21 cellular contexts compared by ENCODE assay signal in the genomic region with DNA sequence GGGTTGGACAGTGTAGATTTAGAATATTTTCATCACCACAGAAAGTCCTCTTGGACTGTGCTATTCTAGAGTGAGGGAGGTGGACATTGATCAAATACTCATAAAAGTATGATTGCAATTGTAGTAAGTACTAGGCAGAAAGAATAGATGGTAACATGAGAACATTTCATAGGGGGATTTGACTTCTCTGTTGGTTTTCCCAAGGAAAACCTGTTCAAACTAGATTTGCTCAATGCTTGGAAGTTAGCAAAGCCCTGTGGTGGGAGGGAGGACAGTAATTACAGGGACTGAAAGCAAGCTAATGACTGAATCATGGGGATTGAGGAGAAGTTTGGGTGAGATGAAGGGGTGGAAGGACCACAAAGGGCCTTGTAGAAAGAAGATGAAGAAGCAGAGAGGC. TPM values are rescaled to one million over a fixed set of nuclear protein-coding genes. Genes with fewer than 3 reads are reported as not detected.
DNase-seq lines count a peak whose midpoint lies in the region; ATAC-seq, FAIRE-seq and TF ChIP-seq lines count a peak whose summit lies in the region.
"Had no signal": no experiment of that assay in that cellular context is flagged by ENCODE, and none has a peak within 500 bp of the region (broad histone marks: within the 10 kb centered on the region; RNA-seq: fewer than 3 reads in every experiment).

No MANE protein-coding gene starts in this region.

- intact Hi-C loops in endothelial cell of umbilical vein (cut with micrococcal nuclease), result no loop called here

- FAIRE-seq in A549 (lab: Jason Lieb, UNC), result no peak
- FAIRE-seq in endothelial cell of umbilical vein (lab: Jason Lieb, UNC), result no peak

- TF ChIP-seq EP300 in A549 (IDR thresholded peaks at IDR 0.05), result no peak

- ATAC-seq in A549 (no peak), HG03469 (IDR thresholded peaks at IDR 0.05; ENCODE audit: unreplicated experiment) (no peak), GM18517 (IDR thresholded peaks at IDR 0.05; ENCODE audit: unreplicated experiment) (no peak), GM21576 (IDR thresholded peaks at IDR 0.05; ENCODE audit: unreplicated experiment) (no peak)
- ATAC-seq: effector memory CD8-positive, alpha-beta T cell had no signal

- POLR2A ChIA-PET in A549 (lab: Yijun Ruan, JAX) (interaction anchor here (1.3 to 5.5 kb wide), 2 partner anchors 9 to 60 kb away, joined by 3 to 68 read pairs; no protein-coding TSS in a partner anchor), endothelial cell of umbilical vein (lab: Charles Lee) (interaction anchor here (1.1 kb wide), 1 partner anchor 59 kb away, joined by 3 read pairs; no protein-coding TSS in a partner anchor)

- TF ChIP-seq RAD21 in A549 (conservative IDR thresholded peaks at IDR 0.05 in 1 of 2, IDR thresholded peaks at IDR 0.05 in 1 of 2), result no peak

- H3K27me3 ChIP-seq in GM23248 (replicated peaks; ENCODE audit: insufficient read depth), result no peaks in the 10 kb centered on the region
- no peaks in the 10 kb centered on the region for H3K27me3 ChIP-seq in endothelial cell of umbilical vein (ENCODE audit: control insufficient read depth in 2 of 2, insufficient read depth in 2 of 2, low read length in 2 of 2)
- H3K27me3 ChIP-seq: colonic mucosa, esophagus muscularis mucosa, sigmoid colon had no signal

- dilution Hi-C loops in endothelial cell of umbilical vein (cut with MboI; ENCODE audit: extremely low pct_ligation_motif_present, low sequenced_read_pairs), result no loop called here

- no peaks in the 10 kb centered on the region for H3K9me2 ChIP-seq in GM23248 (ENCODE audit: insufficient read depth)

- DNase-seq in A549 (ENCODE audit: low read depth in 1 of 2, low spot score in 1 of 2), result no peak
- DNase-seq in GM23248, result no peak
- DNase-seq in NCI-H748 (lab: John Stamatoyannopoulos, UW; ENCODE audit: unreplicated experiment), result peak; percentile 41
- DNase-seq in endothelial cell of umbilical vein (ENCODE audit: low read depth, low spot score), result no peak
- no peak for DNase-seq in activated gamma-delta T cell treated with Interleukin-2 at 50 U/mL for 16 hours
- DNase-seq: activated CD4-positive, alpha-beta memory T cell treated with anti-CD3 and anti-CD28 coated beads for 36 hours; colonic mucosa; effector memory CD8-positive, alpha-beta T cell; kidney glomerular epithelial cell; MV-4-11; NCI-H1694; NCI-H526 treated with DMSO at 0.1 percent for 48 hours; sigmoid colon; stimulated activated CD4-positive, alpha-beta T cell treated with anti-CD3 and anti-CD28 coated beads, Interleukin-15, amount 100 ng/mL, for 24 hours; T-helper 9 cell had no signal

- TF ChIP-seq POLR2A in A549 (IDR thresholded peaks at IDR 0.05; ENCODE audit: low read length) (no peak), endothelial cell of umbilical vein (IDR thresholded peaks at IDR 0.05; ENCODE audit: low read depth, low read length) (no peak)

- peaks cover 33% of the 10 kb centered on the region for H3F3A ChIP-seq in GM23248 (ENCODE audit: insufficient read depth)

- H3K4me3 ChIP-seq in A549 (no peak overlapping the region), GM23248 (no peak overlapping the region; the same call in 1 of the 2 replicates), endothelial cell of umbilical vein (replicated peaks in 1 of 3; ENCODE audit: insufficient read depth in 1 of 3, low read depth in 1 of 3, low read length in 3 of 3) (peak overlapping the region in 1 of 3 experiments; percentile 4)
- H3K4me3 ChIP-seq: colonic mucosa, esophagus muscularis mucosa, lung, sigmoid colon had no signal

- no peaks in the 10 kb centered on the region for H3K9me1 ChIP-seq in endothelial cell of umbilical vein (replicated peaks; ENCODE audit: control insufficient read depth, extremely low read depth, insufficient read depth, low read length)

- H3K9ac ChIP-seq in GM23248 (no peak overlapping the region), endothelial cell of umbilical vein (replicated peaks; ENCODE audit: extremely low read depth, insufficient read depth, low read length) (no peak overlapping the region)
- H3K9ac ChIP-seq: KMS-11 had no signal

- no peaks in the 10 kb centered on the region for H3K79me2 ChIP-seq in GM23248 (ENCODE audit: insufficient read depth)
- no peaks in the 10 kb centered on the region for H3K79me2 ChIP-seq in endothelial cell of umbilical vein (ENCODE audit: control insufficient read depth, insufficient read depth, low read length)

- H3K27ac ChIP-seq in A549, result peak overlapping the region; percentile 82 to 98
- H3K27ac ChIP-seq in GM23248, result peak overlapping the region; percentile 85; the same call in 1 of the 2 replicates
- peak overlapping the region; percentile 28 for H3K27ac ChIP-seq in endothelial cell of umbilical vein (ENCODE audit: insufficient read depth, low read depth, low read length)
- H3K27ac ChIP-seq: colonic mucosa, esophagus muscularis mucosa, KMS-11 had no signal

- H3K36me3 ChIP-seq in GM23248 (ENCODE audit: low read depth), result no peaks in the 10 kb centered on the region
- H3K36me3 ChIP-seq in endothelial cell of umbilical vein (ENCODE audit: control insufficient read depth in 2 of 2, extremely low read depth in 1 of 2, insufficient read depth in 2 of 2, low read length in 2 of 2), result no peaks in the 10 kb centered on the region
- H3K36me3 ChIP-seq: colonic mucosa, esophagus muscularis mucosa, sigmoid colon had no signal

- peak overlapping the region; percentile 69 for H3K4me2 ChIP-seq in A549
- H3K4me2 ChIP-seq in GM23248 (ENCODE audit: unreplicated experiment), result peak overlapping the region; percentile 22
- peak overlapping the region; percentile 29 for H3K4me2 ChIP-seq in endothelial cell of umbilical vein (ENCODE audit: insufficient read depth, low read length)
- H3K4me2 ChIP-seq: KMS-11 had no signal

- BruUV-seq in endothelial cell of umbilical vein (replicated peaks; lab: Mats Ljungman, UMichigan), result no TSS peak

- H2AFZ ChIP-seq in GM23248 (peak overlapping the region; percentile 49; the same call in 1 of the 2 replicates), endothelial cell of umbilical vein (ENCODE audit: low read depth, low read length) (no peak overlapping the region)

- TF ChIP-seq CTCF in A549 (IDR thresholded peaks at IDR 0.05) (no peak), endothelial cell of umbilical vein (IDR thresholded peaks at IDR 0.05; ENCODE audit: extremely low read depth in 1 of 2, insufficient read depth in 1 of 2, low read depth in 1 of 2, low read length in 2 of 2) (no peak)

- H4K20me1 ChIP-seq in GM23248 (ENCODE audit: insufficient read depth), result no peaks in the 10 kb centered on the region
- H4K20me1 ChIP-seq in endothelial cell of umbilical vein (replicated peaks; ENCODE audit: control insufficient read depth, extremely low read depth, insufficient read depth, low read length), result no peaks in the 10 kb centered on the region

- CTCF ChIA-PET in A549 (lab: Yijun Ruan, JAX), result interaction anchor here (0.5 to 1.2 kb wide), 3 partner anchors 17 to 25 kb away, joined by 3 to 4 read pairs (median 4); no protein-coding TSS in a partner anchor
- CTCF ChIA-PET in endothelial cell of umbilical vein (lab: Charles Lee), result interaction anchor here (0.8 kb wide), 1 partner anchor 57 kb away, joined by 4 read pairs; no protein-coding TSS in a partner anchor

- in situ Hi-C loops in GM23248 (cut with MboI), result no loop called here

- peaks cover 80% of the 10 kb centered on the region for H3K4me1 ChIP-seq in A549
- H3K4me1 ChIP-seq in GM23248 (ENCODE audit: insufficient read depth), result peaks cover 41% of the 10 kb centered on the region
- H3K4me1 ChIP-seq in endothelial cell of umbilical vein (ENCODE audit: control insufficient read depth, extremely low read depth, insufficient read depth, low read length), result peaks cover 43% of the 10 kb centered on the region
- H3K4me1 ChIP-seq: colonic mucosa had no signal

- no peaks in the 10 kb centered on the region for H3K9me3 ChIP-seq in A549
- H3K9me3 ChIP-seq in GM23248 (ENCODE audit: low read depth), result no peaks in the 10 kb centered on the region
- H3K9me3 ChIP-seq in endothelial cell of umbilical vein (replicated peaks; ENCODE audit: control insufficient read depth, insufficient read depth, low read length), result no peaks in the 10 kb centered on the region
- H3K9me3 ChIP-seq: colonic mucosa, esophagus muscularis mucosa, sigmoid colon had no signal

TF ChIP-seq in A549, 52 proteins besides CTCF, POLR2A, EP300 and RAD21 (continues in another document):
- TF ChIP-seq PHF8 (IDR thresholded peaks at IDR 0.05; ENCODE audit: borderline replicate concordance, low read depth) (no peak), JUN (IDR thresholded peaks at IDR 0.05) (no peak), RCOR1 (IDR thresholded peaks at IDR 0.05; ENCODE audit: low read depth, low read length) (no peak), KDM5A (IDR thresholded peaks at IDR 0.05) (no peak), BHLHE40 (IDR thresholded peaks at IDR 0.05; ENCODE audit: low read depth, low read length) (no peak), FOSL2 (IDR thresholded peaks at IDR 0.05) (no peak), FOSL2 (CRISPR knock-in tag; IDR thresholded peaks at IDR 0.05) (no peak)

TF ChIP-seq in endothelial cell of umbilical vein, 7 proteins besides CTCF, POLR2A, EP300 and RAD21 (continues in another document):
- TF ChIP-seq EZH2 (IDR thresholded peaks at IDR 0.05; ENCODE audit: borderline replicate concordance, low read depth, low read length, severe bottlenecking) (no peak), POLR2AphosphoS5 (IDR thresholded peaks at IDR 0.05; ENCODE audit: insufficient read depth, low read depth, low read length) (no peak), JUN (IDR thresholded peaks at IDR 0.05; ENCODE audit: borderline replicate concordance, insufficient read depth, insufficient read length, low read depth) (no peak)
- TF ChIP-seq, protein P1, sequence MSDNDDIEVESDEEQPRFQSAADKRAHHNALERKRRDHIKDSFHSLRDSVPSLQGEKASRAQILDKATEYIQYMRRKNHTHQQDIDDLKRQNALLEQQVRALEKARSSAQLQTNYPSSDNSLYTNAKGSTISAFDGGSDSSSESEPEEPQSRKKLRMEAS (IDR thresholded peaks at IDR 0.05; ENCODE audit: insufficient read depth, insufficient read length), result no peak

RNA-seq across cellular contexts. Expression of gene EID3, which starts 24.4 kb away (rescaled TPM):
- 9.3 and 12.2 TPM in 2 replicates for polyA plus RNA-seq in A549 (2011; rRNA removed)
- 7.2 and 10.3 TPM in 2 replicates for polyA plus RNA-seq in A549 (2012; cell fraction: cytosol; rRNA removed)
- 50.2 and 53.0 TPM in 2 replicates for polyA plus RNA-seq in A549 (2012; cell fraction: nucleus; rRNA removed)
- 6.8 to 7.5 TPM (median 6.9 TPM) in 3 replicates for polyA plus RNA-seq in A549 (2017; fragmentation: RNase III; extraction: RNeasy Plus Mini Kit Qiagen cat#74134 plus additional on column Dnase treatment)
- 20.7 and 22.7 TPM in 2 replicates for polyA minus RNA-seq in A549 (2011; rRNA and poly(A)+ RNA removed)
- 6.9 and 9.0 TPM in 2 replicates for total RNA-seq in GM23248 (2014; rRNA removed; shearing (Covaris generic))
- 5.3 and 5.7 TPM in 2 replicates for polyA plus RNA-seq in GM23248 (2016; fragmentation: Nextera tagmentation; extraction: Ambion mirVana)
- 12.7 and 14.5 TPM in 2 replicates for total RNA-seq in endothelial cell of umbilical vein
- polyA plus RNA-seq in endothelial cell of umbilical vein, result 1.2 and 1.5 TPM in 2 replicates
- polyA plus RNA-seq in endothelial cell of umbilical vein (2011; cell fraction: cytosol; rRNA removed), result 1.0 and 1.3 TPM in 2 replicates
- 15.9 and 18.5 TPM in 2 replicates for polyA plus RNA-seq in endothelial cell of umbilical vein (2011; cell fraction: nucleus; rRNA removed)
- polyA plus RNA-seq in endothelial cell of umbilical vein (2012), result 0.82 and 1.2 TPM in 2 replicates
- polyA minus RNA-seq in endothelial cell of umbilical vein, result 12.0 and 16.2 TPM in 2 replicates
- polyA minus RNA-seq in endothelial cell of umbilical vein (2011; cell fraction: cytosol; rRNA and poly(A)+ RNA removed), result 1.5 TPM
- 47.8 and 76.6 TPM in 2 replicates for polyA minus RNA-seq in endothelial cell of umbilical vein (2011; cell fraction: nucleus; rRNA and poly(A)+ RNA removed)

Comparison
In these comparisons a context has a peak if more than half of its experiments do, and no peak if none do; other contexts are left out.
1. H3K27ac ChIP-seq: peak in every context shown above with its lines; median percentile 90 in A549; 85 in GM23248; 28 in endothelial cell of umbilical vein.